29 cellular contexts compared by ENCODE assay signal in the genomic region with DNA sequence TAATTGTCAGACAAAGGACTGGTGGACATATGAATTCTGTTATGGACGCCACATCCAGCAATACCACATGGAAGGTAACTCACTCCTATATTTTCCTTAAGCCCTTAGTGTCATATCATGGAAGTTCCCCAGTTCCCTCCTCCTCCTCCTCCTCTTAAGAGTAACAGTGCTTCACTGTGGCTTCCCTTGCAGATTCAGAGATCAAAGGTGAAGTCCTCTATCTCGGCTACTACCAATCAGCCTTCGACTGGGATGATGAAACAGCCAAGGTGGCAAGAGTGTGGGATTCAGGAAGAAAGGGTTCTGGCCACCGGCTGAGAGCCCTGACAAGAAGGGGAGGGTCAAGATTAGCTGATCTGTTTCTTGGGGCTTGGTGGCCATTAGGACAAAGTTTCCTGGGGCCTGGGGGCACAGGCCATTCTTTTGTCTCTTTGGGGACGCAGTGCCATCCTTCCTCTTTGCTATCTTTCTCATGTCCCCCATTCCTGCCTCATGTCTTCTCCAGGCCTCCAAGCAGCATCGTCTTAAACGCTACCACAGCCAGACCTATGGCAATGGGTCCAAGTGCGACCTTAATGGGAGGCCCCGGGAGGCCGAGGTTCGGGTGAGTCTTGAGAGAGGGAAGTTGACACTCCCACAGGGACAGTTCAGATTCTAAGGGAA. TPM values are rescaled to one million over a fixed set of nuclear protein-coding genes. Genes with fewer than 3 reads are reported as not detected.
A peak's percentile ranks its signal among the peaks of the same experiment; 100 is the strongest.
DNase-seq lines count a peak whose midpoint lies in the region; ATAC-seq, FAIRE-seq and TF ChIP-seq lines count a peak whose summit lies in the region.
"Had no signal": no experiment of that assay in that cellular context is flagged by ENCODE, and none has a peak within 500 bp of the region (broad histone marks: within the 10 kb centered on the region; RNA-seq: fewer than 3 reads in every experiment).

No MANE protein-coding gene starts in this region.

- TF ChIP-seq EP300 in HepG2 (IDR thresholded peaks at IDR 0.05; ENCODE audit: low read depth in 2 of 2, low read length in 2 of 2) (no peak), HepG2 (CRISPR knock-in tag; IDR thresholded peaks at IDR 0.05; ENCODE audit: borderline replicate concordance) (no peak)

- TF ChIP-seq CTCF in HepG2 (CRISPR knock-in tag; IDR thresholded peaks at IDR 0.05) (no peak), right lobe of liver (IDR thresholded peaks at IDR 0.05) (no peak), type B pancreatic cell (conservative IDR thresholded peaks at IDR 0.05) (no peak), GM10248 (IDR thresholded peaks at IDR 0.05; ENCODE audit: control extremely low read depth, extremely low read depth, low read depth, missing control alignments) (no peak)

- no peak overlapping the region; the same call in 1 of the 2 replicates for H3K4me2 ChIP-seq in HepG2 (ENCODE audit: low read depth, low read length)

- H3K9me3 ChIP-seq in HepG2 (ENCODE audit: low read length) (no peaks in the 10 kb centered on the region), right lobe of liver (no peaks in the 10 kb centered on the region)
- H3K9me3 ChIP-seq: ovary, suprapubic skin had no signal

- H3K9me3 Mint-ChIP-seq in T-cell: no peaks in the 10 kb centered on the region
- no peaks in the 10 kb centered on the region for H3K9me3 Mint-ChIP-seq in naive B cell
- peaks cover 6% of the 10 kb centered on the region for H3K9me3 Mint-ChIP-seq in type B pancreatic cell

- H3K4me1 ChIP-seq in HepG2 (ENCODE audit: insufficient read depth, low read length) (peaks cover 48% of the 10 kb centered on the region), right lobe of liver (peaks cover 0 to 22% (median 9%) of the 10 kb centered on the region in 4 donors)

- CTCF ChIA-PET in HepG2 (lab: Yijun Ruan, JAX; ENCODE audit: low intra/inter-chr PET ratio, low total read pairs): no interaction called here
- CTCF ChIA-PET in T-cell (lab: Charles Lee): no interaction called here
- CTCF ChIA-PET in GM10248 (lab: Yijun Ruan, JAX): no interaction called here

- ATAC-seq in HepG2 (no peak), right lobe of liver (no peak), T-cell (replicated peaks in 1 of 4) (no peak), naive B cell (ENCODE audit: low read depth in 2 of 2) (no peak), HG03439 (IDR thresholded peaks at IDR 0.05; ENCODE audit: unreplicated experiment) (no peak), GM21528 (IDR thresholded peaks at IDR 0.05; ENCODE audit: low FRiP score, unreplicated experiment) (no peak)
- ATAC-seq: gastrocnemius medialis, GM12878 had no signal

- FAIRE-seq in HepG2 (lab: Jason Lieb, UNC): no peak
- FAIRE-seq: colon, GM12878, GM19239 had no signal

- H3K27me3 Mint-ChIP-seq in T-cell (no peaks in the 10 kb centered on the region), naive B cell (peaks cover 0 to 2% (median 0%) of the 10 kb centered on the region in 3 donors), type B pancreatic cell (peaks cover 11% of the 10 kb centered on the region)

- H3K36me3 Mint-ChIP-seq in T-cell (peaks cover 44% of the 10 kb centered on the region), naive B cell (peaks cover 30 to 35% of the 10 kb centered on the region in 2 donors), type B pancreatic cell (peaks cover 39% of the 10 kb centered on the region)

- TF ChIP-seq POLR2A in HepG2 (IDR thresholded peaks at IDR 0.05; ENCODE audit: insufficient read depth in 1 of 2, low read depth in 2 of 2, low read length in 2 of 2) (no peak), right lobe of liver (IDR thresholded peaks at IDR 0.05) (no peak)

- H3K79me2 ChIP-seq in HepG2 (ENCODE audit: insufficient read depth, low read length): peaks cover 11% of the 10 kb centered on the region

- H3K27ac Mint-ChIP-seq in T-cell (no peak overlapping the region), naive B cell (peak overlapping the region in 1 of 6 donors; percentile 61), type B pancreatic cell (no peak overlapping the region)

- H3K36me3 ChIP-seq in HepG2 (replicated peaks in 1 of 2; ENCODE audit: control insufficient read depth in 1 of 2, insufficient read depth in 2 of 2, low read length in 2 of 2): peaks cover 8 to 18% of the 10 kb centered on the region in 2 experiments; a peak in 4 of 5 replicates
- H3K36me3 ChIP-seq in right lobe of liver: peaks cover 0 to 20% (median 10%) of the 10 kb centered on the region in 4 donors
- H3K36me3 ChIP-seq: ovary had no signal

- DNase-seq in HepG2 (ENCODE audit: low spot score) (no peak), right lobe of liver (no peak), T-cell (no peak), naive B cell (no peak), type B pancreatic cell (ENCODE audit: extremely low spot score, unreplicated experiment) (no peak), GM10248 (ENCODE audit: extremely low spot score) (no peak)
- DNase-seq: activated CD4-positive, CD25-positive, alpha-beta regulatory T cell treated with anti-CD3 and anti-CD28 coated beads, Interleukin-2, amount 50 U/mL, for 72 hours; activated naive CD4-positive, alpha-beta T cell; activated T-cell treated with anti-CD3 and anti-CD28 coated beads, Interleukin-2, amount 50 U/mL, for 48 hours; aorta; EL; gastrocnemius medialis; GOT3; kidney glomerular epithelial cell; NCI-H1092 treated with DMSO at 0.1 percent for 48 hours; NCI-H187; NCI-H2171; ovary; stimulated activated naive CD4-positive, alpha-beta T cell treated with Interleukin-2 at 50 U/mL for 16 hours; SW 1271 had no signal

- WGBS in HepG2 (ENCODE audit: low lambda C conversion rate): 78% methylated on average over 11 of the region's 11 CpGs
- WGBS in right lobe of liver (ENCODE audit: insufficient coverage, low coverage, low lambda C conversion rate, missing lambda C conversion rate): 82% methylated on average over 9 of the region's 11 CpGs

- intact Hi-C loops in HepG2 (cut with micrococcal nuclease; ENCODE audit: unreplicated experiment) (no loop called here), right lobe of liver (cut with DNase I) (no loop called here)

- H3K4me1 Mint-ChIP-seq in T-cell: peaks cover 11 to 31% (median 28%) of the 10 kb centered on the region in 3 donors
- H3K4me1 Mint-ChIP-seq in naive B cell: peaks cover 26 to 40% (median 27%) of the 10 kb centered on the region in 3 donors
- H3K4me1 Mint-ChIP-seq in type B pancreatic cell (ENCODE audit: unreplicated experiment): no peaks in the 10 kb centered on the region

- H3K4me3 Mint-ChIP-seq in T-cell (peak overlapping the region in 2 of 3 donors; percentile 32 to 36), naive B cell (peak overlapping the region in 5 of 8 donors; percentile 15 to 50 (median 34)), type B pancreatic cell (peak overlapping the region; percentile 74)

- no peak overlapping the region for H2AFZ ChIP-seq in HepG2 (ENCODE audit: low read length)

- in situ Hi-C loops in HepG2 (cut with HindIII; ENCODE audit: extremely low pct_ligation_motif_present, low pct_unique_long_range_greater_than_20kb): no loop called here

- TF ChIP-seq RAD21 in HepG2 (CRISPR knock-in tag; IDR thresholded peaks at IDR 0.05): no peak

- POLR2A ChIA-PET in HepG2 (lab: Yijun Ruan, JAX) (no interaction called here), T-cell (lab: Charles Lee) (no interaction called here), GM10248 (lab: Yijun Ruan, JAX) (no interaction called here)

- H3K27me3 ChIP-seq in HepG2 (ENCODE audit: control insufficient read depth in 1 of 2, insufficient read depth in 2 of 2, low read length in 2 of 2): no peaks in the 10 kb centered on the region
- no peaks in the 10 kb centered on the region for H3K27me3 ChIP-seq in right lobe of liver
- H3K27me3 ChIP-seq: gastrocnemius medialis, ovary, suprapubic skin had no signal

- H3K4me3 ChIP-seq in HepG2 (replicated peaks in 1 of 3; ENCODE audit: insufficient read depth in 1 of 3, low read depth in 2 of 3, low read length in 3 of 3) (no peak overlapping the region; a peak in 1 of 6 replicates), right lobe of liver (no peak overlapping the region)
- H3K4me3 ChIP-seq: GM12878, ovary, skin epidermis had no signal

- no peaks in the 10 kb centered on the region for H4K20me1 ChIP-seq in HepG2 (ENCODE audit: insufficient read depth, low read length)

- no peak overlapping the region for H3K9ac ChIP-seq in HepG2 (ENCODE audit: insufficient read depth, low read depth, low read length)

- H3K27ac ChIP-seq in HepG2 (ENCODE audit: extremely low read length, insufficient read depth, low read length) (no peak overlapping the region), right lobe of liver (no peak overlapping the region)
- H3K27ac ChIP-seq: C4-2B, gastrocnemius medialis, ovary, suprapubic skin had no signal

- BruUV-seq in HepG2 (replicated peaks; lab: Mats Ljungman, UMichigan): no TSS peak

RNA-seq across cellular contexts. Expression of a gene that starts 2.0 kb away (rescaled TPM):
- total RNA-seq in HepG2 (2016; rRNA removed; fragmentation: Illumina TruSeq; extraction: Trizol) (51.7 and 156 TPM in 2 replicates), right lobe of liver (100 to 1,000 TPM; 179 to 245 (median 210) TPM), T-cell (100 to 1,000 TPM; 135 to 181 (median 164) TPM), type B pancreatic cell (ENCODE audit: low replicate concordance) (222 and 236 TPM in 2 replicates)
- total RNA-seq in HepG2 (2016; cell fraction: cytosol; rRNA removed; fragmentation: Illumina TruSeq; extraction: Trizol; ENCODE audit: low read depth): 9.7 and 14.0 TPM in 2 replicates
- 45.5 and 158 TPM in 2 replicates for total RNA-seq in HepG2 (2016; cell fraction: insoluble cytoplasmic fraction; rRNA removed; fragmentation: Illumina TruSeq; extraction: Trizol)
- total RNA-seq in HepG2 (2016; cell fraction: membrane; rRNA removed; fragmentation: Illumina TruSeq; extraction: Trizol): 18.9 and 21.2 TPM in 2 replicates
- 130 and 161 TPM in 2 replicates for total RNA-seq in HepG2 (2016; cell fraction: nucleus; rRNA removed; fragmentation: Illumina TruSeq; extraction: Trizol)
- polyA plus RNA-seq in HepG2 (2011; rRNA removed) (206 and 225 TPM in 2 replicates), naive B cell (ENCODE audit: low read depth in 6 of 6) (10 to 100 TPM; 72.0 to 87.9 (median 77.1) TPM)
- 288 and 386 TPM in 2 replicates for polyA plus RNA-seq in HepG2 (2011; cell fraction: cytosol; rRNA removed)
- 254 and 282 TPM in 2 replicates for polyA plus RNA-seq in HepG2 (2011; cell fraction: nucleus; rRNA removed)
- 177 and 188 TPM in 2 replicates for polyA plus RNA-seq in HepG2 (2012)
- polyA plus RNA-seq in HepG2 (2016; cell fraction: cytosol; fragmentation: Illumina TruSeq; extraction: Trizol; ENCODE audit: low read depth): 9.4 and 11.6 TPM in 2 replicates
- 41.1 and 49.4 TPM in 2 replicates for polyA plus RNA-seq in HepG2 (2016; cell fraction: insoluble cytoplasmic fraction; fragmentation: Illumina TruSeq; extraction: Trizol; ENCODE audit: low read depth)
- polyA plus RNA-seq in HepG2 (2016; cell fraction: membrane; fragmentation: Illumina TruSeq; extraction: Trizol; ENCODE audit: low read depth): 15.1 and 21.0 TPM in 2 replicates
- 248 and 264 TPM in 2 replicates for polyA plus RNA-seq in HepG2 (2016; cell fraction: nucleus; fragmentation: Illumina TruSeq; extraction: Trizol; ENCODE audit: insufficient read depth, low read depth)
- polyA minus RNA-seq in HepG2 (2011; rRNA and poly(A)+ RNA removed; ENCODE audit: low replicate concordance): 114 and 184 TPM in 2 replicates
- polyA minus RNA-seq in HepG2 (2011; cell fraction: cytosol; rRNA and poly(A)+ RNA removed): 58.7 and 94.9 TPM in 2 replicates
- polyA minus RNA-seq in HepG2 (2011; cell fraction: nucleus; rRNA and poly(A)+ RNA removed): 80.6 and 98.3 TPM in 2 replicates

RNA-seq across cellular contexts. Expression of a gene that starts 42.6 kb away (rescaled TPM):
- total RNA-seq in HepG2 (2016; rRNA removed; fragmentation: Illumina TruSeq; extraction: Trizol) (0.38 and 0.81 TPM in 2 replicates), right lobe of liver (under 1 TPM; 0.26 to 0.87 (median 0.57) TPM), T-cell (10 to 100 TPM; 43.2 to 74.6 (median 66.4) TPM), type B pancreatic cell (ENCODE audit: low replicate concordance) (0.33 and 4.1 TPM in 2 replicates)
- total RNA-seq in HepG2 (2016; cell fraction: cytosol; rRNA removed; fragmentation: Illumina TruSeq; extraction: Trizol; ENCODE audit: low read depth): 0.10 and 0.18 TPM in 2 replicates
- 0.45 and 0.91 TPM in 2 replicates for total RNA-seq in HepG2 (2016; cell fraction: insoluble cytoplasmic fraction; rRNA removed; fragmentation: Illumina TruSeq; extraction: Trizol)
- total RNA-seq in HepG2 (2016; cell fraction: membrane; rRNA removed; fragmentation: Illumina TruSeq; extraction: Trizol): 0.24 and 0.49 TPM in 2 replicates
- 0.44 and 0.71 TPM in 2 replicates for total RNA-seq in HepG2 (2016; cell fraction: nucleus; rRNA removed; fragmentation: Illumina TruSeq; extraction: Trizol)
- polyA plus RNA-seq in HepG2 (2011; rRNA removed) (0.45 and 0.73 TPM in 2 replicates), naive B cell (ENCODE audit: low read depth in 6 of 6) (1 to 10 TPM; 1.2 to 4.0 (median 2.1) TPM)
- 0.50 and 0.87 TPM in 2 replicates for polyA plus RNA-seq in HepG2 (2011; cell fraction: cytosol; rRNA removed)
- 1.0 and 1.5 TPM in 2 replicates for polyA plus RNA-seq in HepG2 (2011; cell fraction: nucleus; rRNA removed)
- polyA plus RNA-seq in HepG2 (2012): 0.23 and 0.31 TPM in 2 replicates
- polyA plus RNA-seq in HepG2 (2016; cell fraction: cytosol; fragmentation: Illumina TruSeq; extraction: Trizol; ENCODE audit: low read depth): 0.33 and 0.42 TPM in 2 replicates
- 0.57 and 0.95 TPM in 2 replicates for polyA plus RNA-seq in HepG2 (2016; cell fraction: insoluble cytoplasmic fraction; fragmentation: Illumina TruSeq; extraction: Trizol; ENCODE audit: low read depth)
- 0.10 and 0.23 TPM in 2 replicates for polyA plus RNA-seq in HepG2 (2016; cell fraction: membrane; fragmentation: Illumina TruSeq; extraction: Trizol; ENCODE audit: low read depth)
- polyA plus RNA-seq in HepG2 (2016; cell fraction: nucleus; fragmentation: Illumina TruSeq; extraction: Trizol; ENCODE audit: insufficient read depth, low read depth): 0.37 and 1.3 TPM in 2 replicates
- 0.42 and 0.96 TPM in 2 replicates for polyA minus RNA-seq in HepG2 (2011; rRNA and poly(A)+ RNA removed; ENCODE audit: low replicate concordance)
- 0.70 and 0.79 TPM in 2 replicates for polyA minus RNA-seq in HepG2 (2011; cell fraction: cytosol; rRNA and poly(A)+ RNA removed)
- 0.90 and 1.5 TPM in 2 replicates for polyA minus RNA-seq in HepG2 (2011; cell fraction: nucleus; rRNA and poly(A)+ RNA removed)
- total RNA-seq: NCI-H460 had no signal

RNA-seq across cellular contexts. Expression of a gene that starts 48.9 kb away (rescaled TPM):
- total RNA-seq in HepG2 (2016; rRNA removed; fragmentation: Illumina TruSeq; extraction: Trizol) (5.4 and 10.4 TPM in 2 replicates), right lobe of liver (10 to 100 TPM; 15.1 to 34.4 (median 20.6) TPM), T-cell (10 to 100 TPM; 12.8 to 25.6 (median 15.5) TPM), type B pancreatic cell (ENCODE audit: low replicate concordance) (34.8 and 40.8 TPM in 2 replicates)
- total RNA-seq in HepG2 (2016; cell fraction: cytosol; rRNA removed; fragmentation: Illumina TruSeq; extraction: Trizol; ENCODE audit: low read depth): 3.1 and 3.3 TPM in 2 replicates
- 7.8 and 11.5 TPM in 2 replicates for total RNA-seq in HepG2 (2016; cell fraction: insoluble cytoplasmic fraction; rRNA removed; fragmentation: Illumina TruSeq; extraction: Trizol)
- 6.1 and 6.3 TPM in 2 replicates for total RNA-seq in HepG2 (2016; cell fraction: membrane; rRNA removed; fragmentation: Illumina TruSeq; extraction: Trizol)
- 8.7 and 15.1 TPM in 2 replicates for total RNA-seq in HepG2 (2016; cell fraction: nucleus; rRNA removed; fragmentation: Illumina TruSeq; extraction: Trizol)
- polyA plus RNA-seq in HepG2 (2011; rRNA removed) (24.6 and 27.3 TPM in 2 replicates), naive B cell (ENCODE audit: low read depth in 6 of 6) (10 to 100 TPM; 48.3 to 82.1 (median 57.7) TPM)
- polyA plus RNA-seq in HepG2 (2011; cell fraction: cytosol; rRNA removed): 19.3 and 22.2 TPM in 2 replicates
- 26.2 and 31.2 TPM in 2 replicates for polyA plus RNA-seq in HepG2 (2011; cell fraction: nucleus; rRNA removed)
- 17.1 and 17.8 TPM in 2 replicates for polyA plus RNA-seq in HepG2 (2012)
- 3.2 and 4.3 TPM in 2 replicates for polyA plus RNA-seq in HepG2 (2016; cell fraction: cytosol; fragmentation: Illumina TruSeq; extraction: Trizol; ENCODE audit: low read depth)
- polyA plus RNA-seq in HepG2 (2016; cell fraction: insoluble cytoplasmic fraction; fragmentation: Illumina TruSeq; extraction: Trizol; ENCODE audit: low read depth): 6.6 and 6.9 TPM in 2 replicates
- 4.9 and 7.9 TPM in 2 replicates for polyA plus RNA-seq in HepG2 (2016; cell fraction: membrane; fragmentation: Illumina TruSeq; extraction: Trizol; ENCODE audit: low read depth)
- 22.0 and 24.1 TPM in 2 replicates for polyA plus RNA-seq in HepG2 (2016; cell fraction: nucleus; fragmentation: Illumina TruSeq; extraction: Trizol; ENCODE audit: insufficient read depth, low read depth)
- polyA minus RNA-seq in HepG2 (2011; rRNA and poly(A)+ RNA removed; ENCODE audit: low replicate concordance): 8.6 and 23.9 TPM in 2 replicates
- polyA minus RNA-seq in HepG2 (2011; cell fraction: cytosol; rRNA and poly(A)+ RNA removed): 5.8 and 8.3 TPM in 2 replicates
- polyA minus RNA-seq in HepG2 (2011; cell fraction: nucleus; rRNA and poly(A)+ RNA removed): 14.9 and 21.0 TPM in 2 replicates

RNA-seq across cellular contexts. Expression of a gene that starts 56.2 kb away (rescaled TPM):
- total RNA-seq in HepG2 (2016; rRNA removed; fragmentation: Illumina TruSeq; extraction: Trizol) (209 and 255 TPM in 2 replicates), right lobe of liver (10 to 100 TPM; 23.3 to 47.3 (median 31.8) TPM), T-cell (10 to 100 TPM; 24.1 to 53.9 (median 46.2) TPM), type B pancreatic cell (ENCODE audit: low replicate concordance) (124 and 193 TPM in 2 replicates)
- 114 and 177 TPM in 2 replicates for total RNA-seq in HepG2 (2016; cell fraction: cytosol; rRNA removed; fragmentation: Illumina TruSeq; extraction: Trizol; ENCODE audit: low read depth)
- 213 and 245 TPM in 2 replicates for total RNA-seq in HepG2 (2016; cell fraction: insoluble cytoplasmic fraction; rRNA removed; fragmentation: Illumina TruSeq; extraction: Trizol)
- total RNA-seq in HepG2 (2016; cell fraction: membrane; rRNA removed; fragmentation: Illumina TruSeq; extraction: Trizol): 203 and 282 TPM in 2 replicates
- 105 and 134 TPM in 2 replicates for total RNA-seq in HepG2 (2016; cell fraction: nucleus; rRNA removed; fragmentation: Illumina TruSeq; extraction: Trizol)
- polyA plus RNA-seq in HepG2 (2011; rRNA removed) (171 and 191 TPM in 2 replicates), naive B cell (ENCODE audit: low read depth in 6 of 6) (10 to 100 TPM; 63.2 to 99.0 (median 67.8) TPM)
- 223 and 255 TPM in 2 replicates for polyA plus RNA-seq in HepG2 (2011; cell fraction: cytosol; rRNA removed)
- polyA plus RNA-seq in HepG2 (2011; cell fraction: nucleus; rRNA removed): 58.2 and 58.6 TPM in 2 replicates
- 68.6 and 92.8 TPM in 2 replicates for polyA plus RNA-seq in HepG2 (2012)
- polyA plus RNA-seq in HepG2 (2016; cell fraction: cytosol; fragmentation: Illumina TruSeq; extraction: Trizol; ENCODE audit: low read depth): 148 and 226 TPM in 2 replicates
- 315 and 325 TPM in 2 replicates for polyA plus RNA-seq in HepG2 (2016; cell fraction: insoluble cytoplasmic fraction; fragmentation: Illumina TruSeq; extraction: Trizol; ENCODE audit: low read depth)
- polyA plus RNA-seq in HepG2 (2016; cell fraction: membrane; fragmentation: Illumina TruSeq; extraction: Trizol; ENCODE audit: low read depth): 208 and 297 TPM in 2 replicates
- polyA plus RNA-seq in HepG2 (2016; cell fraction: nucleus; fragmentation: Illumina TruSeq; extraction: Trizol; ENCODE audit: insufficient read depth, low read depth): 175 and 177 TPM in 2 replicates
- 141 and 375 TPM in 2 replicates for polyA minus RNA-seq in HepG2 (2011; rRNA and poly(A)+ RNA removed; ENCODE audit: low replicate concordance)
- 49.7 and 59.9 TPM in 2 replicates for polyA minus RNA-seq in HepG2 (2011; cell fraction: cytosol; rRNA and poly(A)+ RNA removed)
- 72.6 and 80.6 TPM in 2 replicates for polyA minus RNA-seq in HepG2 (2011; cell fraction: nucleus; rRNA and poly(A)+ RNA removed)

RNA-seq across cellular contexts. Expression of a gene that starts 59.0 kb away (rescaled TPM):
- total RNA-seq in HepG2 (2016; rRNA removed; fragmentation: Illumina TruSeq; extraction: Trizol) (2.7 and 5.7 TPM in 2 replicates), right lobe of liver (1 to 10 TPM; 2.1 to 3.9 (median 3.3) TPM), T-cell (10 to 100 TPM; 45.4 to 72.9 (median 71.7) TPM), type B pancreatic cell (ENCODE audit: low replicate concordance) (15.0 and 20.1 TPM in 2 replicates)
- total RNA-seq in HepG2 (2016; cell fraction: cytosol; rRNA removed; fragmentation: Illumina TruSeq; extraction: Trizol; ENCODE audit: low read depth): 3.9 and 5.1 TPM in 2 replicates
- 3.4 and 4.7 TPM in 2 replicates for total RNA-seq in HepG2 (2016; cell fraction: insoluble cytoplasmic fraction; rRNA removed; fragmentation: Illumina TruSeq; extraction: Trizol)
- total RNA-seq in HepG2 (2016; cell fraction: membrane; rRNA removed; fragmentation: Illumina TruSeq; extraction: Trizol): 5.9 and 6.2 TPM in 2 replicates
- 3.4 and 4.3 TPM in 2 replicates for total RNA-seq in HepG2 (2016; cell fraction: nucleus; rRNA removed; fragmentation: Illumina TruSeq; extraction: Trizol)
- polyA plus RNA-seq in HepG2 (2011; rRNA removed) (9.6 and 14.5 TPM in 2 replicates), naive B cell (ENCODE audit: low read depth in 6 of 6) (10 to 100 TPM; 10.9 to 21.0 (median 14.2) TPM)
- 8.1 and 8.8 TPM in 2 replicates for polyA plus RNA-seq in HepG2 (2011; cell fraction: cytosol; rRNA removed)
- polyA plus RNA-seq in HepG2 (2011; cell fraction: nucleus; rRNA removed): 15.5 and 17.5 TPM in 2 replicates
- 7.7 and 10.3 TPM in 2 replicates for polyA plus RNA-seq in HepG2 (2012)
- polyA plus RNA-seq in HepG2 (2016; cell fraction: cytosol; fragmentation: Illumina TruSeq; extraction: Trizol; ENCODE audit: low read depth): 2.7 and 3.1 TPM in 2 replicates
- polyA plus RNA-seq in HepG2 (2016; cell fraction: insoluble cytoplasmic fraction; fragmentation: Illumina TruSeq; extraction: Trizol; ENCODE audit: low read depth): 5.0 and 8.0 TPM in 2 replicates
- polyA plus RNA-seq in HepG2 (2016; cell fraction: membrane; fragmentation: Illumina TruSeq; extraction: Trizol; ENCODE audit: low read depth): 5.8 TPM in 2 replicates
- polyA plus RNA-seq in HepG2 (2016; cell fraction: nucleus; fragmentation: Illumina TruSeq; extraction: Trizol; ENCODE audit: insufficient read depth, low read depth): 13.4 and 15.4 TPM in 2 replicates
- 12.1 and 12.5 TPM in 2 replicates for polyA minus RNA-seq in HepG2 (2011; rRNA and poly(A)+ RNA removed; ENCODE audit: low replicate concordance)
- polyA minus RNA-seq in HepG2 (2011; cell fraction: cytosol; rRNA and poly(A)+ RNA removed): 4.1 and 4.5 TPM in 2 replicates
- polyA minus RNA-seq in HepG2 (2011; cell fraction: nucleus; rRNA and poly(A)+ RNA removed): 3.7 and 5.3 TPM in 2 replicates
